ENCODE assay signal across 18 cellular contexts in genomic region chr11:35784699-35785098, GRCh38.
A peak's percentile ranks its signal among the peaks of the same experiment; 100 is the strongest.
DNase-seq lines count a peak whose midpoint lies in the region; ATAC-seq, FAIRE-seq and TF ChIP-seq lines count a peak whose summit lies in the region.
"Had no signal": no experiment of that assay in that cellular context is flagged by ENCODE, and none has a peak within 500 bp of the region (broad histone marks: within the 10 kb centered on the region; RNA-seq: fewer than 3 reads in every experiment).

No MANE protein-coding gene starts in this region.

- no peaks in the 10 kb centered on the region for H3K27me3 ChIP-seq in hepatocyte
- no peaks in the 10 kb centered on the region for H3K27me3 ChIP-seq in pancreas
- H3K27me3 ChIP-seq: ascending aorta, left lung, Peyer's patch had no signal

- H3K27ac ChIP-seq in hepatocyte (peak overlapping the region; percentile 38), pancreas (no peak overlapping the region)
- H3K27ac ChIP-seq: coronary artery, left lung, Peyer's patch had no signal

- no peaks in the 10 kb centered on the region for H3K9me3 Mint-ChIP-seq in activated naive CD8-positive, alpha-beta T cell (ENCODE audit: low read depth)
- H3K9me3 Mint-ChIP-seq in activated naive CD8-positive, alpha-beta T cell treated with anti-CD3 and anti-CD28 coated beads, Interleukin-2, amount 50 U/mL, for 24 hours: no peaks in the 10 kb centered on the region

- no peak for FAIRE-seq in pancreas (lab: Jason Lieb, UNC)

- DNase-seq in activated naive CD8-positive, alpha-beta T cell treated with anti-CD3 and anti-CD28 coated beads, Interleukin-2, amount 50 U/mL, for 24 hours: no peak
- DNase-seq in hepatocyte (ENCODE audit: low spot score) (no peak), SK-N-DZ (ENCODE audit: low spot score) (no peak), pancreas (no peak), middle frontal gyrus (ENCODE audit: extremely low spot score, low spot score) (no peak)
- DNase-seq: ACHN, COR-L47, GF-D8, head of caudate nucleus, KBM-7, left lung, Peyer's patch had no signal

- no peaks in the 10 kb centered on the region for H3K9me2 ChIP-seq in hepatocyte (replicated peaks; ENCODE audit: insufficient read depth)

- intact Hi-C loops in pancreas (cut with DNase I): no loop called here

- H3K4me1 ChIP-seq in hepatocyte (ENCODE audit: insufficient read depth) (peaks cover 28% of the 10 kb centered on the region), pancreas (peaks cover 12 to 35% (median 34%) of the 10 kb centered on the region in 3 donors)
- H3K4me1 ChIP-seq: Peyer's patch had no signal

- peaks cover 34% of the 10 kb centered on the region for H3K79me2 ChIP-seq in hepatocyte

- peaks cover 2% of the 10 kb centered on the region for H3K9me3 ChIP-seq in hepatocyte (ENCODE audit: low read depth)
- no peaks in the 10 kb centered on the region for H3K9me3 ChIP-seq in pancreas
- H3K9me3 ChIP-seq: left lung had no signal

- peaks cover 7% of the 10 kb centered on the region for H3K36me3 Mint-ChIP-seq in activated naive CD8-positive, alpha-beta T cell
- H3K36me3 Mint-ChIP-seq in activated naive CD8-positive, alpha-beta T cell treated with anti-CD3 and anti-CD28 coated beads, Interleukin-2, amount 50 U/mL, for 24 hours (ENCODE audit: low read depth): peaks cover 3% of the 10 kb centered on the region

- H4K20me1 ChIP-seq in hepatocyte (ENCODE audit: insufficient read depth, poor library complexity, severe bottlenecking): no peaks in the 10 kb centered on the region

- peak overlapping the region; percentile 43 for H3K27ac Mint-ChIP-seq in activated naive CD8-positive, alpha-beta T cell
- H3K27ac Mint-ChIP-seq in activated naive CD8-positive, alpha-beta T cell treated with anti-CD3 and anti-CD28 coated beads, Interleukin-2, amount 50 U/mL, for 24 hours: no peak overlapping the region
- H3K27ac Mint-ChIP-seq: T-helper 1 cell treated with Interleukin-12 subunit alpha and Interleukin-12 subunit beta and Interleukin-4 antibody, amounts not matched to agents 30 μg/mL and 1 μg/mL, for 36 hours had no signal

- ATAC-seq in activated naive CD8-positive, alpha-beta T cell treated with anti-CD3 and anti-CD28 coated beads, Interleukin-2, amount 50 U/mL, for 24 hours: no peak
- ATAC-seq in GM21367 (IDR thresholded peaks at IDR 0.05; ENCODE audit: unreplicated experiment): peak; percentile 54
- ATAC-seq in HG03108 (IDR thresholded peaks at IDR 0.05; ENCODE audit: unreplicated experiment): peak; percentile 38
- ATAC-seq in pancreas: no peak
- ATAC-seq: left lung had no signal

- no peak overlapping the region for H3K4me3 ChIP-seq in hepatocyte
- H3K4me3 ChIP-seq in pancreas: no peak overlapping the region
- H3K4me3 ChIP-seq: ascending aorta, coronary artery, left lung, Peyer's patch had no signal

- H2AFZ ChIP-seq in hepatocyte: no peak overlapping the region

- H3K4me2 ChIP-seq in hepatocyte: peak overlapping the region; percentile 41

- H3K4me3 Mint-ChIP-seq in activated naive CD8-positive, alpha-beta T cell: peak overlapping the region; percentile 18
- no peak overlapping the region for H3K4me3 Mint-ChIP-seq in activated naive CD8-positive, alpha-beta T cell treated with anti-CD3 and anti-CD28 coated beads, Interleukin-2, amount 50 U/mL, for 24 hours
- H3K4me3 Mint-ChIP-seq: T-helper 1 cell treated with Interleukin-12 subunit alpha and Interleukin-12 subunit beta and Interleukin-4 antibody, amounts not matched to agents 30 μg/mL and 1 μg/mL, for 36 hours had no signal

- no peaks in the 10 kb centered on the region for H3K27me3 Mint-ChIP-seq in activated naive CD8-positive, alpha-beta T cell
- H3K27me3 Mint-ChIP-seq in activated naive CD8-positive, alpha-beta T cell treated with anti-CD3 and anti-CD28 coated beads, Interleukin-2, amount 50 U/mL, for 24 hours: no peaks in the 10 kb centered on the region

- TF ChIP-seq CTCF in hepatocyte (IDR thresholded peaks at IDR 0.05; ENCODE audit: poor library complexity): no peak
- TF ChIP-seq CTCF in pancreas (IDR thresholded peaks at IDR 0.05): no peak

- H3K4me1 Mint-ChIP-seq in activated naive CD8-positive, alpha-beta T cell (ENCODE audit: low read depth): peaks cover 70% of the 10 kb centered on the region
- peaks cover 56% of the 10 kb centered on the region for H3K4me1 Mint-ChIP-seq in activated naive CD8-positive, alpha-beta T cell treated with anti-CD3 and anti-CD28 coated beads, Interleukin-2, amount 50 U/mL, for 24 hours

- H3K36me3 ChIP-seq in hepatocyte (replicated peaks; ENCODE audit: insufficient read depth, low read depth) (no peaks in the 10 kb centered on the region), pancreas (no peaks in the 10 kb centered on the region)
- H3K36me3 ChIP-seq: ascending aorta, left lung, Peyer's patch had no signal

Comparison
In these comparisons a context has a peak if more than half of its experiments do, and no peak if none do; other contexts are left out.
1. ATAC-seq: peak in GM21367 (single experiment) and HG03108 (single experiment); none in activated naive CD8-positive, alpha-beta T cell treated with anti-CD3 and anti-CD28 coated beads, Interleukin-2, amount 50 U/mL, for 24 hours (single experiment) and pancreas (0 of 4).